1 cellular context compared by ENCODE assay signal in genomic region chr12:47904647-47905312, GRCh38.
A peak's percentile ranks its signal among the peaks of the same experiment; 100 is the strongest.
TF ChIP-seq lines count a peak whose summit lies in the region.

TSS of gene VDR (minus strand) at chr12:47904994. CDS start at chr12:47879113, 25,881 bp downstream.

TF ChIP-seq in HEK293, 187 proteins besides CTCF, POLR2A, EP300 and RAD21 (continued from another document and continues in another):
- TF ChIP-seq ZNF140 (tag by site-specific recombination; IDR thresholded peaks at IDR 0.05) (no peak), ZNF830 (tag by site-specific recombination; IDR thresholded peaks at IDR 0.05; ENCODE audit: low read depth) (no peak), TSHZ1 (tag by site-specific recombination; IDR thresholded peaks at IDR 0.05; ENCODE audit: borderline replicate concordance) (no peak), ZNF837 (tag by site-specific recombination; IDR thresholded peaks at IDR 0.05) (no peak), ZNF501 (tag by site-specific recombination; IDR thresholded peaks at IDR 0.05) (no peak), ZNF202 (tag by site-specific recombination; IDR thresholded peaks at IDR 0.05; ENCODE audit: borderline replicate concordance) (no peak), ZNF660 (tag by site-specific recombination; IDR thresholded peaks at IDR 0.05) (peak; percentile 37), PRDM6 (tag by site-specific recombination; IDR thresholded peaks at IDR 0.05) (no peak), SALL2 (tag by site-specific recombination; IDR thresholded peaks at IDR 0.05; ENCODE audit: borderline replicate concordance) (no peak), PRDM4 (tag by site-specific recombination; IDR thresholded peaks at IDR 0.05) (no peak), ZNF747 (tag by site-specific recombination; IDR thresholded peaks at IDR 0.05) (no peak), ZNF621 (tag by site-specific recombination; IDR thresholded peaks at IDR 0.05) (no peak), ZNF274 (IDR thresholded peaks at IDR 0.05; ENCODE audit: low read length) (no peak), ZNF274 (tag by site-specific recombination; IDR thresholded peaks at IDR 0.05; ENCODE audit: borderline replicate concordance) (no peak), ZNF341 (tag by site-specific recombination; IDR thresholded peaks at IDR 0.05; ENCODE audit: low read depth) (peak; percentile 93), ZNF843 (tag by site-specific recombination; IDR thresholded peaks at IDR 0.05) (peak; percentile 23; the same call in 1 of the 2 replicates), ZNF175 (tag by site-specific recombination; IDR thresholded peaks at IDR 0.05) (no peak), GLI2 (tag by site-specific recombination; IDR thresholded peaks at IDR 0.05; ENCODE audit: borderline replicate concordance, low read depth) (no peak), ZNF600 (tag by site-specific recombination; IDR thresholded peaks at IDR 0.05) (peak; percentile 89), ZNF623 (tag by site-specific recombination; IDR thresholded peaks at IDR 0.05) (no peak), SP7 (tag by site-specific recombination; IDR thresholded peaks at IDR 0.05) (peak; percentile 43; the same call in 1 of the 2 replicates), ZNF548 (tag by site-specific recombination; IDR thresholded peaks at IDR 0.05) (no peak), HOXA7 (CRISPR knock-in tag; IDR thresholded peaks at IDR 0.05; ENCODE audit: borderline replicate concordance) (no peak), ZNF214 (tag by site-specific recombination; IDR thresholded peaks at IDR 0.05; ENCODE audit: borderline replicate concordance) (no peak), PRDM10 (tag by site-specific recombination; IDR thresholded peaks at IDR 0.05) (peak; percentile 100), ZNF350 (tag by site-specific recombination; IDR thresholded peaks at IDR 0.05) (no peak), BCL11A (tag by site-specific recombination; IDR thresholded peaks at IDR 0.05; ENCODE audit: low read depth) (peak; percentile 58; the same call in 1 of the 2 replicates), ZBTB49 (tag by site-specific recombination; IDR thresholded peaks at IDR 0.05; ENCODE audit: low read depth) (no peak), ZNF513 (tag by site-specific recombination; IDR thresholded peaks at IDR 0.05) (no peak), ZNF148 (tag by site-specific recombination; IDR thresholded peaks at IDR 0.05; ENCODE audit: borderline replicate concordance) (no peak), ZNF155 (tag by site-specific recombination; IDR thresholded peaks at IDR 0.05) (no peak), KLF9 (tag by site-specific recombination; IDR thresholded peaks at IDR 0.05; ENCODE audit: low read depth) (peak; percentile 35), FEZF1 (tag by site-specific recombination; IDR thresholded peaks at IDR 0.05) (no peak), ZNF707 (tag by site-specific recombination; IDR thresholded peaks at IDR 0.05) (no peak), ZNF549 (tag by site-specific recombination; IDR thresholded peaks at IDR 0.05) (no peak), ZNF544 (tag by site-specific recombination; IDR thresholded peaks at IDR 0.05) (no peak), ZNF37A (tag by site-specific recombination; IDR thresholded peaks at IDR 0.05) (no peak), ZNF529 (tag by site-specific recombination; IDR thresholded peaks at IDR 0.05; ENCODE audit: insufficient replicate concordance) (no peak), ZNF184 (tag by site-specific recombination; IDR thresholded peaks at IDR 0.05) (0 out of 2 replicates have a peak, but pooled peaks have one; percentile 52), ZNF426 (tag by site-specific recombination; IDR thresholded peaks at IDR 0.05) (no peak), ZNF248 (tag by site-specific recombination; IDR thresholded peaks at IDR 0.05) (no peak), ZEB2 (tag by site-specific recombination; IDR thresholded peaks at IDR 0.05) (peak; percentile 53), ELK4 (IDR thresholded peaks at IDR 0.05; ENCODE audit: borderline replicate concordance, low read depth, low read length) (no peak), SP3 (tag by site-specific recombination; IDR thresholded peaks at IDR 0.05) (peak; percentile 59)
